Comparison of ENCODE assay signal across 9 cellular contexts in the genomic region with DNA sequence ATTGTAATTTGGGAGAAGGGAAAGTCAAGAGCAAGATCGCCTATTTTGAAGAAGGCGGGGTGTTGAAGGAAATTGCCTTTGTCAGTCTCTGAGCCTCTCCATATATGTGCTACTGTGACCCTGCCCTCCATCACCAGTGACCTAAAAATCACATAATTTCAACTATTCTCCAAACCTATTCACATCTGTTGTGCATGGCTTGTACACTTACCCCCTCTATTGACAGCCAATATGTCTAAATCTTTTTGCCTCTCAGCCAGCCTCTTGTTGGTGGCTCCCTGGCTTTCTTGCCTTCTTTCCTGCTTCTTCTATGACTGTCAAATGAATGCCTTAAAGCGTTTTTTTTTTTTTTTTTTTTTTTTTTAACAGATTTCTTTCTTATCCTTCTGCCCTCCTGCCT.
DNase-seq lines count a peak whose midpoint lies in the region; ATAC-seq, FAIRE-seq and TF ChIP-seq lines count a peak whose summit lies in the region.
"Had no signal": no experiment of that assay in that cellular context is flagged by ENCODE, and none has a peak within 500 bp of the region (broad histone marks: within the 10 kb centered on the region; RNA-seq: fewer than 3 reads in every experiment).

No MANE protein-coding gene starts in this region.

- TF ChIP-seq CTCF in endodermal cell (conservative IDR thresholded peaks at IDR 0.05) (peak; percentile 38), retinal pigment epithelial cell (conservative IDR thresholded peaks at IDR 0.05; ENCODE audit: low read depth, low read length) (peak; percentile 47)

- 52% methylated on average over 2 of the region's 3 CpGs; no CpG with 5 or more reads in 1 of the 2 experiments for WGBS in endodermal cell (ENCODE audit: insufficient coverage in 1 of 2, insufficient read length in 1 of 2), 2 experiments

- no peaks in the 10 kb centered on the region for H3K27me3 ChIP-seq in endodermal cell (ENCODE audit: control insufficient read depth, insufficient read depth, low read length, poor library complexity, severe bottlenecking)
- H3K27me3 ChIP-seq: sigmoid colon had no signal

- no peaks in the 10 kb centered on the region for H3K4me1 ChIP-seq in endodermal cell (ENCODE audit: control insufficient read depth, insufficient read depth, low read length)

- no peaks in the 10 kb centered on the region for H3K27me3 Mint-ChIP-seq in endodermal cell (ENCODE audit: insufficient read depth)

- TF ChIP-seq POLR2A in GM12891 (IDR thresholded peaks at IDR 0.05; ENCODE audit: low read depth, low read length), result no peak

- peaks cover 30% of the 10 kb centered on the region for H3K4me1 Mint-ChIP-seq in endodermal cell

- peaks cover 5% of the 10 kb centered on the region for H3K9me3 ChIP-seq in endodermal cell (ENCODE audit: control insufficient read depth, low read length)
- H3K9me3 ChIP-seq: sigmoid colon had no signal

- H3K36me3 ChIP-seq in endodermal cell (ENCODE audit: control insufficient read depth, insufficient read depth, low read length), result no peaks in the 10 kb centered on the region
- H3K36me3 ChIP-seq: sigmoid colon had no signal

- no peaks in the 10 kb centered on the region for H3K36me3 Mint-ChIP-seq in endodermal cell (ENCODE audit: low read depth)

- DNase-seq in GM12891 (ENCODE audit: insufficient read length, low spot score), result no peak
- DNase-seq in NCI-H2081 (lab: John Stamatoyannopoulos, UW), result peak; percentile 56 to 84
- no peak for DNase-seq in endodermal cell
- no peak for DNase-seq in retinal pigment epithelial cell (ENCODE audit: low read depth)
- no peak for DNase-seq in SW 1271 (lab: John Stamatoyannopoulos, UW)
- no peak for DNase-seq in activated naive CD4-positive, alpha-beta T cell treated with Interleukin-2 at 50 U/mL for 16 hours
- DNase-seq: NCI-H187, sigmoid colon had no signal

- no peak for ATAC-seq in HG03571 (IDR thresholded peaks at IDR 0.05; ENCODE audit: unreplicated experiment)

- no peak overlapping the region for H3K27ac Mint-ChIP-seq in endodermal cell

- H3K9ac ChIP-seq in endodermal cell (ENCODE audit: extremely low read depth, low read length, poor library complexity, severe bottlenecking), result no peak overlapping the region

- H3K27ac ChIP-seq in endodermal cell (ENCODE audit: low read depth, low read length), result no peak overlapping the region
- H3K27ac ChIP-seq: sigmoid colon had no signal

- peak; percentile 71 for FAIRE-seq in GM12891 (lab: Jason Lieb, UNC)

- no peak overlapping the region for H3K4me3 Mint-ChIP-seq in endodermal cell

- no peak overlapping the region for H3K4me3 ChIP-seq in endodermal cell (ENCODE audit: low read length)
- no peak overlapping the region for H3K4me3 ChIP-seq in retinal pigment epithelial cell (ENCODE audit: low read length)
- H3K4me3 ChIP-seq: sigmoid colon had no signal

- H3K9me3 Mint-ChIP-seq in endodermal cell, result no peaks in the 10 kb centered on the region

TF ChIP-seq in GM12891, 5 proteins besides CTCF, POLR2A, EP300 and RAD21:
- no peak for TF ChIP-seq POU2F2 (IDR thresholded peaks at IDR 0.05; ENCODE audit: low read depth, low read length)
- TF ChIP-seq TAF1 (IDR thresholded peaks at IDR 0.05; ENCODE audit: low read depth, low read length), result no peak
- TF ChIP-seq PAX5 (IDR thresholded peaks at IDR 0.05; ENCODE audit: insufficient read depth, low read length, severe bottlenecking), result no peak
- TF ChIP-seq SPI1 (IDR thresholded peaks at IDR 0.05; ENCODE audit: low read depth, low read length), result no peak
- TF ChIP-seq POLR2AphosphoS5 (IDR thresholded peaks at IDR 0.05; ENCODE audit: low read depth, low read length), result no peak

Comparison
In these comparisons a context has a peak if more than half of its experiments do, and no peak if none do; other contexts are left out.
1. DNase-seq: peak in NCI-H2081 (2 of 2); none in GM12891 (single experiment), endodermal cell (single experiment), retinal pigment epithelial cell (single experiment), SW 1271 (0 of 2) and activated naive CD4-positive, alpha-beta T cell treated with Interleukin-2 at 50 U/mL for 16 hours (single experiment).